ENCODE assay signal across 8 cellular contexts in the genomic region with DNA sequence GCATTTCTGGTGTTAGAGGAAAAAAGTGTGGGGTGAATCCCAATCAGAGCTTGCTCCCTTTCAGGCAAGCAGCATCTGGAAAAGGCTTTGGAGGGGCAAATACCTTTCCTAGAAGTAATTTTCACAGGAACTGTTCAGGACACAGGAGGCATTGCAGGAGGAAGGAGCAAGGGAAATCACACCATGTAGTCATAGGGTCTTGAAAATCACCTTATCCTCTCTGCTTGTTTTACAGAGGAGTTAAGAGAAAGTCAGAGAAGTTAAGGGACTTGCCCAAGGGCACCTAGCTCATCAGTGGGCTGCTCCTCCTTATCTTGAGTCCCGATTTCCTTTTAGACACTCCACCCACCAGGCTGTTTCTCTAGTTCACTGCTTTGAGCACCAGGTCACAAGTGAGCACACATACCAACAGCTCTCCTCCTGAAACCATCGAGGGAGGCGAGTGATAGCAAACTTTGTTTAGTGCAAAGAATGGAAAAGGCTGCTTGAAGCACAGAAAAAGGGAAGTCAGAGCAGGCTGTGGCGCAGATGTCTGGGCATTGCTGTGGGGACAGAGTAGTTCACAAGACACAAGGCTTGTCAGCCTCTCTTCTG.
DNase-seq lines count a peak whose midpoint lies in the region; ATAC-seq and TF ChIP-seq lines count a peak whose summit lies in the region.

No MANE protein-coding gene starts in this region.

- TF ChIP-seq CTCF in GM12864 (IDR thresholded peaks at IDR 0.05; ENCODE audit: low read depth, low read length, missing control alignments) (no peak), brain (conservative IDR thresholded peaks at IDR 0.05) (no peak)

- H3K9me3 Mint-ChIP-seq in brain = peaks cover 12 to 31% (median 20%) of the 10 kb centered on the region in 5 experiments

- H3K36me3 Mint-ChIP-seq in brain = peaks cover 4% of the 10 kb centered on the region

- DNase-seq in GM12864 (ENCODE audit: low read depth) = peak; percentile 65
- no peak for DNase-seq in islet precursor cell
- DNase-seq in HuH-7 (ENCODE audit: low spot score) = no peak
- no peak for DNase-seq in AG08396 (ENCODE audit: low spot score)
- DNase-seq in putamen (ENCODE audit: low spot score) = no peak

- ATAC-seq in GM19468 (IDR thresholded peaks at IDR 0.05; ENCODE audit: extremely low read depth, unreplicated experiment) (peak; percentile 14), HG03439 (IDR thresholded peaks at IDR 0.05; ENCODE audit: unreplicated experiment) (peak; percentile 49)

- H3K4me3 ChIP-seq in GM12864 (ENCODE audit: low read depth, low read length) = no peak overlapping the region; the same call in 1 of the 2 replicates

- H3K27ac Mint-ChIP-seq in brain = peak overlapping the region in 3 of 5 experiments; percentile 21 to 84 (median 45)

- no peak overlapping the region for H3K4me3 Mint-ChIP-seq in brain

- peaks cover 12% of the 10 kb centered on the region for H3K4me1 Mint-ChIP-seq in brain

- no peaks in the 10 kb centered on the region for H3K27me3 Mint-ChIP-seq in brain
